19 cellular contexts compared by ENCODE assay signal in genomic region chr9:96192710-96193109, GRCh38.
DNase-seq lines count a peak whose midpoint lies in the region; ATAC-seq and TF ChIP-seq lines count a peak whose summit lies in the region.
"Had no signal": no experiment of that assay in that cellular context is flagged by ENCODE, and none has a peak within 500 bp of the region (broad histone marks: within the 10 kb centered on the region; RNA-seq: fewer than 3 reads in every experiment).

No MANE protein-coding gene starts in this region.

- no peak for ATAC-seq in HG03565 (IDR thresholded peaks at IDR 0.05; ENCODE audit: unreplicated experiment)
- ATAC-seq: A549; CD8-positive, alpha-beta T cell had no signal

- TF ChIP-seq POLR2A in ovary (IDR thresholded peaks at IDR 0.05), result no peak

- intact Hi-C loops in ovary (cut with DNase I), result no loop called here

- H3K27me3 ChIP-seq in ovary, result no peaks in the 10 kb centered on the region
- H3K27me3 ChIP-seq: BLaER1 treated with 17β-estradiol and CSF1 and Interleukin-3, amounts not matched to agents 10 nM and 100 nM had no signal

- H3K9me3 ChIP-seq in ovary, result peaks cover 0 to 9% of the 10 kb centered on the region in 2 donors

- peaks cover 2% of the 10 kb centered on the region for H3K4me1 ChIP-seq in ovary (ENCODE audit: insufficient read depth)
- H3K4me1 ChIP-seq: A549 had no signal

- no peak for TF ChIP-seq CTCF in ovary (IDR thresholded peaks at IDR 0.05)

- DNase-seq in NCI-H82 (lab: John Stamatoyannopoulos, UW) (peak; percentile 3), NCI-H82 treated with DMSO at 0.1 percent for 48 hours (lab: John Stamatoyannopoulos, UW; ENCODE audit: unreplicated experiment) (no peak), glomerular visceral epithelial cell (ENCODE audit: extremely low spot score) (peak; percentile 8), myocyte (ENCODE audit: low read depth) (peak; percentile 71), renal cortical epithelial cell (ENCODE audit: low read depth) (peak; percentile 67), ovary (no peak), kidney glomerular epithelial cell (lab: John Stamatoyannopoulos, UW) (no peak)
- DNase-seq: AML-193; Caco-2; Calu3; CD4-positive, alpha-beta T cell; CD8-positive, alpha-beta T cell; DMS79 treated with DMSO at 0.1 percent for 48 hours; GF-D8 had no signal

- H3K36me3 ChIP-seq in ovary, result no peaks in the 10 kb centered on the region

- H3K27ac ChIP-seq in ovary, result no peak overlapping the region
- H3K27ac ChIP-seq: 22Rv1; A549; BLaER1 treated with 17β-estradiol and CSF1 and Interleukin-3, amounts not matched to agents 10 nM and 100 nM; C4-2B had no signal

- no peak for TF ChIP-seq EP300 in ovary (IDR thresholded peaks at IDR 0.05)

- H3K4me3 ChIP-seq in ovary, result no peak overlapping the region
- H3K4me3 ChIP-seq: A549; BLaER1 treated with 17β-estradiol and CSF1 and Interleukin-3, amounts not matched to agents 10 nM and 100 nM had no signal

Comparison
In these comparisons a context has a peak if more than half of its experiments do, and no peak if none do; other contexts are left out.
1. DNase-seq: peak in NCI-H82 (single experiment), glomerular visceral epithelial cell (single experiment), myocyte (single experiment) and renal cortical epithelial cell (single experiment); none in NCI-H82 treated with DMSO at 0.1 percent for 48 hours (single experiment), ovary (0 of 5) and kidney glomerular epithelial cell (single experiment).